In the genomic region with DNA sequence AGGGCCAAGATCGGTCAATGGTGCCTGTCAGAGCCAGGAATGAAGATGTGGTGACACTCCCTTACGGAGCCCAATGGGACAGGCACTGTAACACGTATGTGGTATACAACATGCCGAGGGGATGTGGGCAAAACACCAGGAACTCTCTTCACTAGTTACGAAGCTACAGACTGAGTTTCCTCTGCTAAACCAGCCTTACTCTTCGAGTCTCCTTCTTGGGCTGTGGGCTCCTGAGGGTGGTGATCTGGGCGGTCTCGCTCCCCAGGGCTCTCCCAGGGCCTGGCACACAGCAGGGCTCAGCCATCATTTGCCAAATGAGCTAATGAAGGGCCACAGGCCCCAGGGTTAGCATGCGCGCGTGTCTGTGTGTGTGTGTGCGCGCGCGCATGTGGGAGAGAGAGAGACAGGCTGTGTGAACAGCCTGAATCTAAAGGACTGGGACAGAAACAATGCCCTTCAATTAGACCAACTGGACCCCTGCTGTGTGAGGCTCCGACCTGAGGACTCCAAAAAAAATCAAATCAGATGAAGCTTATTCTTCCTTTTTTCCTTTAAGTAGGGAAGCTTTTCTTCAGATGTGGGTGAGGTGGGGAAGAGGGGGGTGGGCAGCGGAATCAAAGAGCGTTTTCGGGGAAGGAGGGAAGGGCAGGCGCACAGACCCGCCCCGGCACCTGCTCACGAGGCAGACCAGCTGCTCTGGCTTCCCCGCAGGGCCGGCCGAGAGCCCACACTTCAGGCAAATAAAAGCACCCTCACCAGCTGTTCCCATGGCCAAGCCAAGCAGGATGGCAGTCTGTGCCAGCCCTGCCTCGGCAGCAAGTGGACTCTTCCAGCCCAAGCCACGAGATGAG, we compare ENCODE assay signal across 9 cellular contexts. TPM values are rescaled to one million over a fixed set of nuclear protein-coding genes. Genes with fewer than 3 reads are reported as not detected.
DNase-seq lines count a peak whose midpoint lies in the region; ATAC-seq and TF ChIP-seq lines count a peak whose summit lies in the region.
"Had no signal": no experiment of that assay in that cellular context is flagged by ENCODE, and none has a peak within 500 bp of the region (broad histone marks: within the 10 kb centered on the region; RNA-seq: fewer than 3 reads in every experiment).

No MANE protein-coding gene starts in this region.

- POLR2A ChIA-PET in activated B cell treated with CpG ODN at 0.5 μM for 24 hours (lab: Charles Lee), result interaction anchor here (0.6 to 6.9 kb wide), 13 partner anchors 10 to 1978 kb away, joined by 3 to 114 read pairs (median 10); a partner anchor contains a TSS
- POLR2A ChIA-PET in naive thymus-derived CD8-positive, alpha-beta T cell (lab: Charles Lee), result interaction anchor here (0.8 to 13.3 kb wide), 13 partner anchors 8 to 134 kb away, joined by 3 to 200 read pairs (median 15); a partner anchor contains a TSS

- H3K27ac ChIP-seq in ovary, result no peak overlapping the region

- no peaks in the 10 kb centered on the region for H3K9me3 ChIP-seq in ovary
- H3K9me3 ChIP-seq: heart left ventricle had no signal

- no peak for ATAC-seq in activated B cell treated with CpG ODN at 0.5 μM for 24 hours (ENCODE audit: low read depth)
- ATAC-seq in naive thymus-derived CD8-positive, alpha-beta T cell, result peak; percentile 33 to 52
- ATAC-seq in HG03520 (IDR thresholded peaks at IDR 0.05; ENCODE audit: unreplicated experiment), result no peak
- ATAC-seq: heart left ventricle had no signal

- H3K27me3 ChIP-seq in ovary, result no peaks in the 10 kb centered on the region

- TF ChIP-seq POLR2A in ovary (IDR thresholded peaks at IDR 0.05), result no peak

- H3K4me1 Mint-ChIP-seq in activated B cell treated with CpG ODN at 0.5 μM for 24 hours, result peaks cover 97% of the 10 kb centered on the region
- peaks cover 64 to 99% (median 99%) of the 10 kb centered on the region in 4 donors for H3K4me1 Mint-ChIP-seq in naive thymus-derived CD8-positive, alpha-beta T cell

- no peak overlapping the region for H3K4me3 ChIP-seq in ovary
- H3K4me3 ChIP-seq: heart left ventricle had no signal

- WGBS in ovary, 3 donors, result 86 to 93% (median 89%) methylated on average over 28 of the region's 28 CpGs

- TF ChIP-seq CTCF in activated B cell treated with CpG ODN at 0.5 μM for 24 hours (IDR thresholded peaks at IDR 0.05) (no peak), ovary (IDR thresholded peaks at IDR 0.05) (no peak)

- no peaks in the 10 kb centered on the region for H3K9me3 Mint-ChIP-seq in activated B cell treated with CpG ODN at 0.5 μM for 24 hours
- no peaks in the 10 kb centered on the region for H3K9me3 Mint-ChIP-seq in naive thymus-derived CD8-positive, alpha-beta T cell

- H3K36me3 Mint-ChIP-seq in activated B cell treated with CpG ODN at 0.5 μM for 24 hours (ENCODE audit: low read depth), result peaks cover 48% of the 10 kb centered on the region
- H3K36me3 Mint-ChIP-seq in naive thymus-derived CD8-positive, alpha-beta T cell, result peaks cover 0 to 35% (median 0%) of the 10 kb centered on the region in 3 donors

- CTCF ChIA-PET in activated B cell treated with CpG ODN at 0.5 μM for 24 hours (lab: Charles Lee), result interaction anchor here (1.0 to 3.7 kb wide), 4 partner anchors 12 to 52 kb away, joined by 3 to 18 read pairs (median 8); no protein-coding TSS in a partner anchor

- intact Hi-C loops in activated B cell treated with CpG ODN at 0.5 μM for 24 hours (cut with micrococcal nuclease) (loop anchor here (1.0 to 5.0 kb wide), 3 partner anchors 13 to 133 kb away; a partner anchor contains a TSS), ovary (cut with DNase I) (no loop called here)

- H3K4me3 Mint-ChIP-seq in activated B cell treated with CpG ODN at 0.5 μM for 24 hours, result peak overlapping the region; percentile 11
- peak overlapping the region; percentile 76 to 96 (median 85) for H3K4me3 Mint-ChIP-seq in naive thymus-derived CD8-positive, alpha-beta T cell

- no peak for TF ChIP-seq EP300 in ovary (IDR thresholded peaks at IDR 0.05)

- no peaks in the 10 kb centered on the region for H3K4me1 ChIP-seq in ovary (ENCODE audit: insufficient read depth)

- no peaks in the 10 kb centered on the region for H3K27me3 Mint-ChIP-seq in activated B cell treated with CpG ODN at 0.5 μM for 24 hours
- H3K27me3 Mint-ChIP-seq in naive thymus-derived CD8-positive, alpha-beta T cell, result no peaks in the 10 kb centered on the region

- H3K36me3 ChIP-seq in ovary, result no peaks in the 10 kb centered on the region
- H3K36me3 ChIP-seq: heart left ventricle had no signal

- peak; percentile 90 for DNase-seq in DMS79 (lab: John Stamatoyannopoulos, UW)
- peak; percentile 92 to 97 for DNase-seq in NCI-H2081 (lab: John Stamatoyannopoulos, UW)
- no peak for DNase-seq in activated B cell treated with CpG ODN at 0.5 μM for 24 hours
- peak in 4 of 10 donors; percentile 42 to 62 (median 56) for DNase-seq in naive thymus-derived CD8-positive, alpha-beta T cell
- DNase-seq in stimulated activated CD4-positive, alpha-beta T cell treated with anti-CD3 and anti-CD28 coated beads, Interleukin-2, amount 100 ng/mL, for 48 hours, result no peak
- DNase-seq in stimulated activated CD4-positive, alpha-beta T cell treated with anti-CD3 and anti-CD28 coated beads, Interleukin-15, amount 100 ng/mL, for 24 hours, result no peak
- DNase-seq in ovary, result no peak

- H3K27ac Mint-ChIP-seq in activated B cell treated with CpG ODN at 0.5 μM for 24 hours, result peak overlapping the region; percentile 87
- H3K27ac Mint-ChIP-seq in naive thymus-derived CD8-positive, alpha-beta T cell, result peak overlapping the region; percentile 85 to 98 (median 94)

RNA-seq across cellular contexts. Expression of a gene that starts 42.5 kb away (rescaled TPM):
- 153 and 164 TPM in 2 replicates for total RNA-seq in activated B cell treated with CpG ODN at 0.5 μM for 24 hours
- 100 to 1,000 TPM; 300 to 322 TPM for total RNA-seq in naive thymus-derived CD8-positive, alpha-beta T cell
- 10 to 100 TPM; 23.4 to 41.9 (median 24.0) TPM for polyA plus RNA-seq in naive thymus-derived CD8-positive, alpha-beta T cell
- total RNA-seq in ovary, result 10 to 100 TPM in 1 of 7 donors, 1 to 10 TPM in 6; 2.0 to 17.7 (median 5.1) TPM
- polyA plus RNA-seq in ovary, result 1 to 10 TPM; 2.3 to 3.1 TPM

Comparison
In these comparisons a context has a peak if more than half of its experiments do, and no peak if none do; other contexts are left out.
1. DNase-seq: peak in DMS79 (single experiment) and NCI-H2081 (2 of 2); none in activated B cell treated with CpG ODN at 0.5 μM for 24 hours (single experiment), stimulated activated CD4-positive, alpha-beta T cell treated with anti-CD3 and anti-CD28 coated beads, Interleukin-2, amount 100 ng/mL, for 48 hours (0 of 2), stimulated activated CD4-positive, alpha-beta T cell treated with anti-CD3 and anti-CD28 coated beads, Interleukin-15, amount 100 ng/mL, for 24 hours (single experiment) and ovary (0 of 5).
2. ATAC-seq: peak in naive thymus-derived CD8-positive, alpha-beta T cell (2 of 2); none in activated B cell treated with CpG ODN at 0.5 μM for 24 hours (single experiment) and HG03520 (single experiment).